ENCODE assay signal across 12 cellular contexts in genomic region chr2:10035633-10036032, GRCh38. TPM values are rescaled to one million over a fixed set of nuclear protein-coding genes. Genes with fewer than 3 reads are reported as not detected.
DNase-seq lines count a peak whose midpoint lies in the region; ATAC-seq and TF ChIP-seq lines count a peak whose summit lies in the region.
"Had no signal": no experiment of that assay in that cellular context is flagged by ENCODE, and none has a peak within 500 bp of the region (broad histone marks: within the 10 kb centered on the region; RNA-seq: fewer than 3 reads in every experiment).

No MANE protein-coding gene starts in this region.

- TF ChIP-seq CTCF in KMS-11 (conservative IDR thresholded peaks at IDR 0.05; ENCODE audit: low read depth, low read length) (no peak), dorsolateral prefrontal cortex (IDR thresholded peaks at IDR 0.05 in 54 of 56, conservative IDR thresholded peaks at IDR 0.05 in 2 of 56; ENCODE audit: low read depth in 1 of 56, partially characterized antibody in 56 of 56) (no peak), suprapubic skin (IDR thresholded peaks at IDR 0.05) (no peak)

- no peaks in the 10 kb centered on the region for H3K27me3 ChIP-seq in KMS-11 (ENCODE audit: insufficient read depth, low read depth)
- no peaks in the 10 kb centered on the region for H3K27me3 ChIP-seq in dorsolateral prefrontal cortex
- no peaks in the 10 kb centered on the region for H3K27me3 ChIP-seq in mesenchymal stem cell (ENCODE audit: control insufficient read depth in 1 of 2, insufficient read depth in 1 of 2, low read length in 2 of 2)
- H3K27me3 ChIP-seq in suprapubic skin = no peaks in the 10 kb centered on the region

- no peaks in the 10 kb centered on the region for H3K79me2 ChIP-seq in KMS-11 (ENCODE audit: insufficient read depth, low read depth)

- no peaks in the 10 kb centered on the region for H3K79me1 ChIP-seq in mesenchymal stem cell (replicated peaks; ENCODE audit: low read length, poor library complexity, severe bottlenecking)

- peak overlapping the region; percentile 14 for H4K8ac ChIP-seq in mesenchymal stem cell (ENCODE audit: low read length)

- H3K23ac ChIP-seq in mesenchymal stem cell (ENCODE audit: low read length in 2 of 2) = no peak overlapping the region

- no peak for TF ChIP-seq EP300 in suprapubic skin (IDR thresholded peaks at IDR 0.05)

- peak overlapping the region; percentile 59 for H2AFZ ChIP-seq in KMS-11 (ENCODE audit: low read depth)
- H2AFZ ChIP-seq in mesenchymal stem cell (ENCODE audit: low read depth, low read length) = no peak overlapping the region

- no peak overlapping the region for H3K4ac ChIP-seq in mesenchymal stem cell (ENCODE audit: low read depth in 1 of 2, low read length in 2 of 2)

- DNase-seq in dorsolateral prefrontal cortex (no peak), mesenchymal stem cell (no peak), suprapubic skin (ENCODE audit: low spot score in 2 of 2) (no peak), HuH-7 (ENCODE audit: low spot score) (no peak), NCI-H1105 treated with DMSO at 0.1 percent for 48 hours (lab: John Stamatoyannopoulos, UW) (no peak), COR-L47 (lab: John Stamatoyannopoulos, UW) (no peak)
- DNase-seq: NCI-H1930, SJCRH30 had no signal

- H3K9ac ChIP-seq in KMS-11 (peak overlapping the region; percentile 64; the same call in 1 of the 2 replicates), mesenchymal stem cell (ENCODE audit: low read length) (no peak overlapping the region)

- no peak for TF ChIP-seq POLR2A in suprapubic skin (IDR thresholded peaks at IDR 0.05)

- no peak overlapping the region for H2BK120ac ChIP-seq in mesenchymal stem cell (ENCODE audit: low read depth, low read length)

- H3K27ac ChIP-seq in KMS-11 = peak overlapping the region; percentile 65
- H3K27ac ChIP-seq in dorsolateral prefrontal cortex = peak overlapping the region in 49 of 59 donors; percentile 4 to 95 (median 83)
- no peak overlapping the region for H3K27ac ChIP-seq in mesenchymal stem cell (ENCODE audit: low read length, poor library complexity, severe bottlenecking)
- H3K27ac ChIP-seq in suprapubic skin = peak overlapping the region; percentile 70
- H3K27ac ChIP-seq: SJCRH30 had no signal

- H3K9me3 ChIP-seq in mesenchymal stem cell (ENCODE audit: control insufficient read depth, low read length) (no peaks in the 10 kb centered on the region), suprapubic skin (no peaks in the 10 kb centered on the region)

- H4K91ac ChIP-seq in mesenchymal stem cell (ENCODE audit: low read length) = no peak overlapping the region

- intact Hi-C loops in dorsolateral prefrontal cortex (cut with DNase I) = loop anchor here in 1 of 2 donors (5.0 kb wide), 1 partner anchor 48 kb away; no protein-coding TSS in a partner anchor

- no peak for ATAC-seq in HG03442 (IDR thresholded peaks at IDR 0.05; ENCODE audit: unreplicated experiment)

- H4K20me1 ChIP-seq in KMS-11 (ENCODE audit: insufficient read depth) = no peaks in the 10 kb centered on the region

- peaks cover 23% of the 10 kb centered on the region for H3K4me1 ChIP-seq in KMS-11 (ENCODE audit: low read depth, poor library complexity, severe bottlenecking)
- H3K4me1 ChIP-seq in mesenchymal stem cell (ENCODE audit: control insufficient read depth, insufficient read depth, low read depth, low read length) = peaks cover 11% of the 10 kb centered on the region
- H3K4me1 ChIP-seq in suprapubic skin = peaks cover 49% of the 10 kb centered on the region
- H3K4me1 ChIP-seq: SJCRH30 had no signal

- H3K18ac ChIP-seq in mesenchymal stem cell (ENCODE audit: low read depth in 1 of 2, low read length in 2 of 2) = peak overlapping the region in 1 of 2 experiments; percentile 50

- H2BK12ac ChIP-seq in mesenchymal stem cell (ENCODE audit: low read length in 2 of 2) = no peak overlapping the region

- no peaks in the 10 kb centered on the region for H3K36me3 ChIP-seq in KMS-11 (ENCODE audit: insufficient read depth)
- no peaks in the 10 kb centered on the region for H3K36me3 ChIP-seq in mesenchymal stem cell (ENCODE audit: control insufficient read depth in 1 of 2, insufficient read depth in 2 of 2, low read depth in 1 of 2, low read length in 2 of 2)
- H3K36me3 ChIP-seq in suprapubic skin = no peaks in the 10 kb centered on the region
- H3K36me3 ChIP-seq: SJCRH30 had no signal

- H3K4me3 ChIP-seq in KMS-11 (IDR thresholded peaks at IDR 0.05; ENCODE audit: insufficient read depth, low read depth, low read length) = no peak overlapping the region
- H3K4me3 ChIP-seq in dorsolateral prefrontal cortex = peak overlapping the region in 1 of 59 donors; percentile 29
- H3K4me3 ChIP-seq in mesenchymal stem cell (ENCODE audit: insufficient read depth in 1 of 2, low read depth in 1 of 2, low read length in 2 of 2) = no peak overlapping the region
- no peak overlapping the region for H3K4me3 ChIP-seq in suprapubic skin
- H3K4me3 ChIP-seq: SJCRH30 had no signal

- no peak overlapping the region for H2BK15ac ChIP-seq in mesenchymal stem cell (ENCODE audit: low read depth, poor library complexity, severe bottlenecking)

- no peak overlapping the region for H2AK5ac ChIP-seq in mesenchymal stem cell (ENCODE audit: low read length, severe bottlenecking)

- no peak overlapping the region; the same call in 1 of the 2 replicates for H3K4me2 ChIP-seq in KMS-11
- H3K4me2 ChIP-seq in mesenchymal stem cell (ENCODE audit: low read length, poor library complexity, severe bottlenecking) = no peak overlapping the region

- H3K14ac ChIP-seq in mesenchymal stem cell (ENCODE audit: low read length in 2 of 2) = no peak overlapping the region

- no peak overlapping the region for H2BK5ac ChIP-seq in mesenchymal stem cell (ENCODE audit: low read depth, low read length, poor library complexity, severe bottlenecking)

- 87% methylated on average over 5 of the region's 5 CpGs for WGBS in mesenchymal stem cell
- 60% methylated on average over 5 of the region's 5 CpGs for whole genome bisulfite sequencing in suprapubic skin

RNA-seq across cellular contexts. Expression of gene KLF11, which starts 7.7 kb away (rescaled TPM):
- 10 to 100 TPM in 18 of 120 experiments, 1 to 10 TPM in 102; 3.6 to 15.6 (median 7.4) TPM for total RNA-seq in dorsolateral prefrontal cortex
- polyA plus RNA-seq in mesenchymal stem cell (2013, experiment 1 of 2) = 7.2 TPM
- 7.1 TPM for polyA plus RNA-seq in mesenchymal stem cell (2013, experiment 2 of 2)
- 10 to 100 TPM; 48.6 to 81.6 (median 58.8) TPM for total RNA-seq in suprapubic skin

RNA-seq across cellular contexts. Expression of gene CYS1, which starts 44.6 kb away (rescaled TPM):
- 10 to 100 TPM in 10 of 120 experiments, 1 to 10 TPM in 110; 2.5 to 12.0 (median 6.1) TPM for total RNA-seq in dorsolateral prefrontal cortex
- polyA plus RNA-seq in mesenchymal stem cell (2013, experiment 1 of 2) = 0.22 TPM
- 0.34 TPM for polyA plus RNA-seq in mesenchymal stem cell (2013, experiment 2 of 2)
- total RNA-seq in suprapubic skin = 1 to 10 TPM in 1 of 4 donors, under 1 TPM in 1, not detected in 2; 0.32 to 1.8 TPM
- total RNA-seq: SJCRH30 had no signal
- polyA plus RNA-seq: IgD-negative memory B cell, neural cell had no signal
